9 cellular contexts compared by ENCODE assay signal in the genomic region with DNA sequence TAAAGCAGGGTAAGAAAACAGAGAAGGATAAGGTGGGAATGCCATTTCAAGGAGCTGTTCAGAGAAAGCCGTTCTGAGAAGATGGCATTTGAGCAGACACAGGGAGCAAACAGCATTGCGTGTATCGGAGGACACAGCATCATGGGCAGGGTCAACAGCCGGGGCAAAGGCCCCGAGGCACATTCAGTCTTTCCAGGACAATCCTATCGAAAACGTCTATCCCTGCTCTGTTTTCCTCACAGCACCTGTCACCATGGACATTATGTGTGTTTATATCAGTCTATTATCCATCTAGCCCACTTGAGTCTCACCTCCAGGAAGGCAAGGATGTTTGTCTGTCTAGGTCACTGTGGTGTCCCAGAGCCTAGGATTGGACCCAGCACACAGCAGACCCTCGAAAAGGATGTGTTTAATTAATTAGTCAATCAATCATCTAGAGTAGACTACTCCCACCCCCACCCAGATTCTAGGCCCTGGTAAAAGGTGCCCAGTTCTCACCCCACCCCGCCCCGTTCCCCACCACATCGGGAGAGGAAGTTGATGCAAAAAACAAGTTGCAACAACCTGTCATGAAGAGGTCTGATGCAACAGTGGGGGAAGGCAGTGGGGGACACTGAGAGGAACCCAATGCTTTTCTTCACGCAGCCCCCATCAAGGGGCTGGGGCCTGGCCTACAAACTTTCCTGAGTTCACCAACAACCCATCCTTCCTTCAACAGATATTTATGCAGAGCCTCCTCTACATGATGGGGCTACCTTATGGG.
DNase-seq lines count a peak whose midpoint lies in the region; ATAC-seq and TF ChIP-seq lines count a peak whose summit lies in the region.
"Had no signal": no experiment of that assay in that cellular context is flagged by ENCODE, and none has a peak within 500 bp of the region (broad histone marks: within the 10 kb centered on the region; RNA-seq: fewer than 3 reads in every experiment).

No MANE protein-coding gene starts in this region.

- H3K18ac ChIP-seq in mesenchymal stem cell (ENCODE audit: low read depth in 1 of 2, low read length in 2 of 2) = no peak overlapping the region

- H4K8ac ChIP-seq in mesenchymal stem cell (ENCODE audit: low read length) = no peak overlapping the region

- H2AK5ac ChIP-seq in mesenchymal stem cell (ENCODE audit: low read length, severe bottlenecking) = no peak overlapping the region

- H3K4me1 ChIP-seq in left ventricle myocardium inferior (peaks cover 62% of the 10 kb centered on the region), suprapubic skin (peaks cover 6% of the 10 kb centered on the region), mesenchymal stem cell (ENCODE audit: control insufficient read depth, insufficient read depth, low read depth, low read length) (peaks cover 11% of the 10 kb centered on the region)

- H3K27me3 ChIP-seq in left ventricle myocardium inferior (ENCODE audit: low read depth) (no peaks in the 10 kb centered on the region), suprapubic skin (peaks cover 3% of the 10 kb centered on the region), mesenchymal stem cell (ENCODE audit: control insufficient read depth in 1 of 2, insufficient read depth in 1 of 2, low read length in 2 of 2) (peaks cover 0 to 7% of the 10 kb centered on the region in 2 experiments)

- intact Hi-C loops in left ventricle myocardium inferior (cut with micrococcal nuclease) = no loop called here

- H2AFZ ChIP-seq in mesenchymal stem cell (ENCODE audit: low read depth, low read length) = no peak overlapping the region

- H3K79me1 ChIP-seq in mesenchymal stem cell (replicated peaks; ENCODE audit: low read length, poor library complexity, severe bottlenecking) = peaks cover 41% of the 10 kb centered on the region

- TF ChIP-seq CTCF in left ventricle myocardium inferior (IDR thresholded peaks at IDR 0.05; ENCODE audit: borderline replicate concordance) (no peak), suprapubic skin (IDR thresholded peaks at IDR 0.05) (no peak)

- H3K23ac ChIP-seq in mesenchymal stem cell (ENCODE audit: low read length in 2 of 2) = no peak overlapping the region

- H3K9me3 ChIP-seq in left ventricle myocardium inferior (replicated peaks) = peaks cover 8% of the 10 kb centered on the region
- no peaks in the 10 kb centered on the region for H3K9me3 ChIP-seq in suprapubic skin
- no peaks in the 10 kb centered on the region for H3K9me3 ChIP-seq in mesenchymal stem cell (ENCODE audit: control insufficient read depth, low read length)

- no peak for TF ChIP-seq POLR2A in suprapubic skin (IDR thresholded peaks at IDR 0.05)

- H2BK15ac ChIP-seq in mesenchymal stem cell (ENCODE audit: low read depth, poor library complexity, severe bottlenecking) = no peak overlapping the region

- H2BK12ac ChIP-seq in mesenchymal stem cell (ENCODE audit: low read length in 2 of 2) = no peak overlapping the region

- no peak for ATAC-seq in HG03571 (IDR thresholded peaks at IDR 0.05; ENCODE audit: unreplicated experiment)

- H3K4me2 ChIP-seq in mesenchymal stem cell (ENCODE audit: low read length, poor library complexity, severe bottlenecking) = no peak overlapping the region
- H3K4me2 ChIP-seq: KMS-11 had no signal

- no peak overlapping the region for H3K4me3 ChIP-seq in left ventricle myocardium inferior
- no peak overlapping the region for H3K4me3 ChIP-seq in suprapubic skin
- H3K4me3 ChIP-seq in mesenchymal stem cell (ENCODE audit: insufficient read depth in 1 of 2, low read depth in 1 of 2, low read length in 2 of 2) = no peak overlapping the region

- H3K36me3 ChIP-seq in left ventricle myocardium inferior (no peaks in the 10 kb centered on the region), suprapubic skin (no peaks in the 10 kb centered on the region), mesenchymal stem cell (ENCODE audit: control insufficient read depth in 1 of 2, insufficient read depth in 2 of 2, low read depth in 1 of 2, low read length in 2 of 2) (no peaks in the 10 kb centered on the region)

- WGBS in suprapubic skin = 74% methylated on average over 12 of the region's 12 CpGs
- WGBS in mesenchymal stem cell = 96% methylated on average over 10 of the region's 12 CpGs

- no peak overlapping the region for H3K14ac ChIP-seq in mesenchymal stem cell (ENCODE audit: low read length in 2 of 2)

- H2BK5ac ChIP-seq in mesenchymal stem cell (ENCODE audit: low read depth, low read length, poor library complexity, severe bottlenecking) = no peak overlapping the region

- DNase-seq in NCI-H748 (lab: John Stamatoyannopoulos, UW; ENCODE audit: unreplicated experiment) (peak; percentile 39), NCI-H748 treated with DMSO at 0.1 percent for 48 hours (lab: John Stamatoyannopoulos, UW) (no peak), left ventricle myocardium inferior (peak; percentile 39), suprapubic skin (ENCODE audit: low spot score in 2 of 2) (no peak), A172 (ENCODE audit: low spot score) (no peak), mesenchymal stem cell (no peak)
- DNase-seq in activated T-cell treated with anti-CD3 and anti-CD28 coated beads, Interleukin-2, amount 50 U/mL, for 1 hour = peak; percentile 56

- no peak for TF ChIP-seq EP300 in suprapubic skin (IDR thresholded peaks at IDR 0.05)

- no peak overlapping the region for H2BK120ac ChIP-seq in mesenchymal stem cell (ENCODE audit: low read depth, low read length)

- no peak overlapping the region for H3K4ac ChIP-seq in mesenchymal stem cell (ENCODE audit: low read depth in 1 of 2, low read length in 2 of 2)

- H4K91ac ChIP-seq in mesenchymal stem cell (ENCODE audit: low read length) = no peak overlapping the region

- H3K9ac ChIP-seq in mesenchymal stem cell (ENCODE audit: low read length) = no peak overlapping the region
- H3K9ac ChIP-seq: KMS-11 had no signal

- H3K27ac ChIP-seq in left ventricle myocardium inferior (replicated peaks) (peak overlapping the region; percentile 84), suprapubic skin (peak overlapping the region; percentile 29), mesenchymal stem cell (ENCODE audit: low read length, poor library complexity, severe bottlenecking) (no peak overlapping the region)
- H3K27ac ChIP-seq: KMS-11 had no signal

Comparison
In these comparisons a context has a peak if more than half of its experiments do, and no peak if none do; other contexts are left out.
1. DNase-seq: peak in NCI-H748 (single experiment), activated T-cell treated with anti-CD3 and anti-CD28 coated beads, Interleukin-2, amount 50 U/mL, for 1 hour (single experiment) and left ventricle myocardium inferior (single experiment); none in NCI-H748 treated with DMSO at 0.1 percent for 48 hours (single experiment), suprapubic skin (0 of 2), A172 (single experiment) and mesenchymal stem cell (single experiment).